Comparison of ENCODE assay signal across 22 cellular contexts in the genomic region with DNA sequence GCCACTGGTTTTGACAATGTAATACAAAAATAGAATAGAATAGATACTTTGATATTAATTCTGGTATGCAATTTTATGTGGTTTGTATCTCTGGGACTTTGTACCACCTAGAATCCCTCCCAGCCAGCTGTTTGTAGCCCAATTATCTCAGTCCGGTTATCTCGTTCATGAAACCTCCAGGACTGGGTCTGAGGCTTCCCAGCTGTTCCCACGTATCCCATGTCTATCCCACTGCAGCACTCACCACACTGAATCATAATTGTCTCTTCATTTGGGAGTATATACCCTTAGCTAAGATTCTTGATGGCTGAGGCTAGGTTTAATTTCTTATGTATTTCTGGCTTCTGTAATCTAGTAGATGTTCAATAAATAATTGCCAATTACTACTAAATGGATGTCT.
"Had no signal": no experiment of that assay in that cellular context is flagged by ENCODE, and none has a peak within 500 bp of the region (broad histone marks: within the 10 kb centered on the region; RNA-seq: fewer than 3 reads in every experiment).

No MANE protein-coding gene starts in this region.

- H3K27me3 ChIP-seq: hepatocyte, ovary, tibial nerve, uterus had no signal

- ATAC-seq: naive thymus-derived CD4-positive, alpha-beta T cell; natural killer cell treated with Interleukin-12 subunit alpha and Interleukin-12 subunit beta and Interleukin-15 and Interleukin-18, amount 100 ng/mL, for 72 hours; right cardiac atrium; sciatic nerve; stimulated activated memory B cell treated with anti-CD40 and anti-IgM and Interleukin-4, amounts not matched to agents 10 μg/mL and 1 μg/mL and 100 μg/mL, for 72 hours; stimulated activated naive CD8-positive, alpha-beta T cell treated with anti-CD3 and anti-CD28 coated beads, Interleukin-15, amount 100 ng/mL, for 72 hours had no signal

- H3K4me3 ChIP-seq: hepatocyte, left ventricle myocardium inferior, lung, ovary, tibial nerve, uterus had no signal

- H3K79me2 ChIP-seq: hepatocyte had no signal

- H3K4me1 ChIP-seq: left ventricle myocardium inferior, tibial nerve, uterus had no signal

- H2AFZ ChIP-seq: hepatocyte had no signal

- H3K36me3 ChIP-seq: left ventricle myocardium inferior, ovary, tibial nerve, uterus had no signal

- H3K4me2 ChIP-seq: hepatocyte had no signal

- DNase-seq: islet precursor cell; left ventricle myocardium inferior; mesendoderm; naive thymus-derived CD4-positive, alpha-beta T cell; ovary; retina; right cardiac atrium; small intestine; stimulated activated CD4-positive, alpha-beta T cell treated with anti-CD3 and anti-CD28 coated beads, Interleukin-1b, Interleukin-23, amount 100 ng/mL, for 48 hours; stimulated activated CD4-positive, alpha-beta T cell treated with anti-CD3 and anti-CD28 coated beads, Interleukin-2, amount 100 ng/mL, for 48 hours; stimulated activated CD4-positive, alpha-beta T cell treated with anti-CD3 and anti-CD28 coated beads, Interleukin-4, amount 100 ng/mL, for 4 hours; stimulated activated CD8-positive, alpha-beta memory T cell treated with anti-CD3 and anti-CD28 coated beads, Interleukin-4, amount 100 ng/mL, for 48 hours; stimulated activated naive CD4-positive, alpha-beta T cell treated with Interleukin-2 at 50 U/mL for 16 hours; stimulated activated naive CD8-positive, alpha-beta T cell treated with anti-CD3 and anti-CD28 coated beads, Interleukin-15, amount 100 ng/mL, for 72 hours; substantia nigra; uterus had no signal

- H3K27ac ChIP-seq: hepatocyte, left ventricle myocardium inferior, ovary, tibial nerve, uterus had no signal

- H3K9me3 ChIP-seq: left ventricle myocardium inferior, ovary, tibial nerve, uterus had no signal
